Comparison of ENCODE assay signal across 19 cellular contexts in the genomic region with DNA sequence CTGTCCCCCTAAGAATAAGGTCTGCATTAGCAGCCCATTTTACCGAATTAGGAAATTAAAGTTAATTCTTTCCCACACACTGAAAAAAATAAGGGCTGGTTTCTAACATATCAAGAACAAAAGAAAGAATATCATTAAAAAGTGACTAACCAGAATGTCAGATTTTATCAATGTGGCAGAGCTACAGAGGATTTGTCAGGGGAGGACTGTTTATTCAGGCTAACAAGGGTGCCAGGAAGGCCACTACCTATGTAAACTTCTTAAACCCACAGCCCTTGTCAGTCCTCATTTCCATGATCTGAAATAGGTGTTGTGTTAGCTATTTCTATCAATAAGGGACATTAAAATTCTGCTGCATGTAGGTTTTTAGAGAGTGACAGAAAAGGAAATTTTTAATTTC.
DNase-seq lines count a peak whose midpoint lies in the region; ATAC-seq, FAIRE-seq and TF ChIP-seq lines count a peak whose summit lies in the region.
"Had no signal": no experiment of that assay in that cellular context is flagged by ENCODE, and none has a peak within 500 bp of the region (broad histone marks: within the 10 kb centered on the region; RNA-seq: fewer than 3 reads in every experiment).

No MANE protein-coding gene starts in this region.

- no peak for ATAC-seq in K562
- no peak for ATAC-seq in GM18502 (IDR thresholded peaks at IDR 0.05; ENCODE audit: poor library complexity, unreplicated experiment)
- no peak for ATAC-seq in HG03520 (IDR thresholded peaks at IDR 0.05; ENCODE audit: unreplicated experiment)
- ATAC-seq in GM18873 (IDR thresholded peaks at IDR 0.05; ENCODE audit: low FRiP score, unreplicated experiment): no peak
- ATAC-seq: stimulated activated effector memory CD8-positive, alpha-beta T cell treated with anti-CD3 and anti-CD28 coated beads, Interleukin-12 subunit alpha, Interleukin-12 subunit beta, amount 100 ng/mL, for 72 hours had no signal

- H3K4me3 ChIP-seq in BLaER1 (no peak overlapping the region), K562 (no peak overlapping the region), neural progenitor cell (no peak overlapping the region)
- H3K4me3 ChIP-seq: PC-9, testis had no signal

- WGBS in K562 (ENCODE audit: insufficient coverage, low coverage, missing lambda C conversion rate): 11% methylated on average over 1 of the region's 1 CpG

- H3F3A ChIP-seq in neural progenitor cell (ENCODE audit: low read depth): peaks cover 53% of the 10 kb centered on the region

- CTCF ChIA-PET in K562 (lab: Yijun Ruan, JAX; ENCODE audit: low intra/inter-chr PET ratio): no interaction called here

- intact Hi-C loops in K562 (cut with micrococcal nuclease): no loop called here
- intact Hi-C loops in activated T-helper 1 cell treated with anti-CD3 and anti-CD28 coated beads, Interleukin-12 subunit alpha, Interleukin-12 subunit beta, Interleukin-2, Interleukin-4 antibody, amounts not matched to agents 30 ng/mL and 10 ng/mL and 1 ng/mL, durations not matched to agents 14 hours and 24 hours and 36 hours (cut with micrococcal nuclease): no loop called here

- H3K79me2 ChIP-seq in K562 (ENCODE audit: control insufficient read depth, insufficient read depth, low read length): no peaks in the 10 kb centered on the region
- no peaks in the 10 kb centered on the region for H3K79me2 ChIP-seq in neural progenitor cell (ENCODE audit: low read depth)

- H3K9me3 ChIP-seq in BLaER1 (peaks cover 25% of the 10 kb centered on the region), K562 (replicated peaks; ENCODE audit: control insufficient read depth, insufficient read depth, low read depth, low read length) (no peaks in the 10 kb centered on the region; the same call in 1 of the 2 replicates), neural progenitor cell (ENCODE audit: low read depth) (no peaks in the 10 kb centered on the region)
- H3K9me3 ChIP-seq: testis had no signal

- peak; percentile 58 for DNase-seq in M059J (ENCODE audit: low read depth)
- no peak for DNase-seq in K562 (ENCODE audit: extremely low read depth in 1 of 4, low spot score in 3 of 4)
- no peak for DNase-seq in neural progenitor cell (ENCODE audit: low spot score)
- DNase-seq in activated T-helper 1 cell treated with anti-CD3 and anti-CD28 coated beads, Interleukin-12 subunit alpha, Interleukin-12 subunit beta, Interleukin-2, Interleukin-4 antibody, amounts not matched to agents 30 ng/mL and 10 ng/mL and 1 ng/mL, durations not matched to agents 14 hours and 24 hours and 36 hours (ENCODE audit: low spot score): no peak
- DNase-seq: activated gamma-delta T cell; DMS153; GOT3; NCI-H1930; NCI-H510A; PC-9; stimulated activated CD4-positive, alpha-beta T cell treated with anti-CD3 and anti-CD28 coated beads, Interleukin-15, amount 100 ng/mL, for 24 hours; testis had no signal

- H3K27ac ChIP-seq in BLaER1: no peak overlapping the region
- H3K27ac ChIP-seq in K562 (ENCODE audit: extremely low read depth, low read depth, low read length): no peak overlapping the region
- peak overlapping the region; percentile 96 for H3K27ac ChIP-seq in neural progenitor cell
- H3K27ac ChIP-seq: SK-N-MC, testis had no signal

- H3K4me1 Mint-ChIP-seq in neural progenitor cell: peaks cover 8% of the 10 kb centered on the region
- H3K4me1 Mint-ChIP-seq in activated T-helper 1 cell treated with anti-CD3 and anti-CD28 coated beads, Interleukin-12 subunit alpha, Interleukin-12 subunit beta, Interleukin-2, Interleukin-4 antibody, amounts not matched to agents 30 ng/mL and 10 ng/mL and 1 ng/mL, durations not matched to agents 14 hours and 24 hours and 36 hours (ENCODE audit: low read depth): peaks cover 2% of the 10 kb centered on the region

- H3K27me3 ChIP-seq in BLaER1: no peaks in the 10 kb centered on the region
- 0 out of 5 replicates have a peak, but pooled peaks cover 0 to 3% of the 10 kb centered on the region in 2 experiments for H3K27me3 ChIP-seq in K562 (ENCODE audit: control insufficient read depth in 2 of 2, insufficient read depth in 2 of 2, low read length in 2 of 2)
- H3K27me3 ChIP-seq in neural progenitor cell: no peaks in the 10 kb centered on the region
- H3K27me3 ChIP-seq: testis had no signal

- peaks cover 24% of the 10 kb centered on the region for H3K36me3 ChIP-seq in BLaER1
- H3K36me3 ChIP-seq in K562 (ENCODE audit: control insufficient read depth, insufficient read depth, low read length): no peaks in the 10 kb centered on the region; the same call in 2 of the 3 replicates
- H3K36me3 ChIP-seq in neural progenitor cell: no peaks in the 10 kb centered on the region

- in situ Hi-C loops in K562 (cut with MboI): no loop called here

- TF ChIP-seq CTCF in K562 (IDR thresholded peaks at IDR 0.05 in 2 of 3, conservative IDR thresholded peaks at IDR 0.05 in 1 of 3; ENCODE audit: insufficient read depth in 2 of 3, low read depth in 1 of 3, low read length in 3 of 3) (no peak), neural progenitor cell (IDR thresholded peaks at IDR 0.05) (no peak)

- H3K4me3 Mint-ChIP-seq in neural progenitor cell: no peak overlapping the region
- H3K4me3 Mint-ChIP-seq in activated T-helper 1 cell treated with anti-CD3 and anti-CD28 coated beads, Interleukin-12 subunit alpha, Interleukin-12 subunit beta, Interleukin-2, Interleukin-4 antibody, amounts not matched to agents 30 ng/mL and 10 ng/mL and 1 ng/mL, durations not matched to agents 14 hours and 24 hours and 36 hours: no peak overlapping the region
- H3K4me3 Mint-ChIP-seq: nephron; stimulated activated effector memory CD8-positive, alpha-beta T cell treated with anti-CD3 and anti-CD28 coated beads, Interleukin-12 subunit alpha, Interleukin-12 subunit beta, amount 100 ng/mL, for 72 hours had no signal

- peaks cover 13% of the 10 kb centered on the region for H3K36me3 Mint-ChIP-seq in neural progenitor cell
- H3K36me3 Mint-ChIP-seq in activated T-helper 1 cell treated with anti-CD3 and anti-CD28 coated beads, Interleukin-12 subunit alpha, Interleukin-12 subunit beta, Interleukin-2, Interleukin-4 antibody, amounts not matched to agents 30 ng/mL and 10 ng/mL and 1 ng/mL, durations not matched to agents 14 hours and 24 hours and 36 hours (ENCODE audit: low read depth): peaks cover 30% of the 10 kb centered on the region
- H3K36me3 Mint-ChIP-seq: stimulated activated effector memory CD8-positive, alpha-beta T cell treated with anti-CD3 and anti-CD28 coated beads, Interleukin-12 subunit alpha, Interleukin-12 subunit beta, amount 100 ng/mL, for 72 hours had no signal

- H3K4me2 ChIP-seq in BLaER1: peak overlapping the region; percentile 7; the same call in 1 of the 2 replicates
- no peak overlapping the region for H3K4me2 ChIP-seq in K562 (ENCODE audit: insufficient read depth, low read length)
- peak overlapping the region; percentile 58 for H3K4me2 ChIP-seq in neural progenitor cell

- POLR2A ChIA-PET in K562 (lab: Yijun Ruan, JAX): no interaction called here

- no peak for FAIRE-seq in K562 (lab: Jason Lieb, UNC)

- no peak for TF ChIP-seq RAD21 in K562 (CRISPR knock-in tag; conservative IDR thresholded peaks at IDR 0.05 in 1 of 2, IDR thresholded peaks at IDR 0.05 in 1 of 2)

- H3K9me3 Mint-ChIP-seq in neural progenitor cell: peaks cover 8% of the 10 kb centered on the region
- peaks cover 17% of the 10 kb centered on the region for H3K9me3 Mint-ChIP-seq in activated T-helper 1 cell treated with anti-CD3 and anti-CD28 coated beads, Interleukin-12 subunit alpha, Interleukin-12 subunit beta, Interleukin-2, Interleukin-4 antibody, amounts not matched to agents 30 ng/mL and 10 ng/mL and 1 ng/mL, durations not matched to agents 14 hours and 24 hours and 36 hours
- H3K9me3 Mint-ChIP-seq: nephron had no signal

- H3K27me3 Mint-ChIP-seq in neural progenitor cell (ENCODE audit: insufficient read depth, low read depth): no peaks in the 10 kb centered on the region
- no peaks in the 10 kb centered on the region for H3K27me3 Mint-ChIP-seq in activated T-helper 1 cell treated with anti-CD3 and anti-CD28 coated beads, Interleukin-12 subunit alpha, Interleukin-12 subunit beta, Interleukin-2, Interleukin-4 antibody, amounts not matched to agents 30 ng/mL and 10 ng/mL and 1 ng/mL, durations not matched to agents 14 hours and 24 hours and 36 hours (ENCODE audit: insufficient read depth)

- TF ChIP-seq EP300 in K562 (IDR thresholded peaks at IDR 0.05; ENCODE audit: low read length): no peak

- H3K4me1 ChIP-seq in BLaER1 (peaks cover 68% of the 10 kb centered on the region), K562 (replicated peaks in 1 of 2; ENCODE audit: control insufficient read depth in 2 of 2, insufficient read depth in 2 of 2, low read length in 2 of 2) (peaks cover 4 to 24% of the 10 kb centered on the region in 2 experiments; a peak in 4 of 5 replicates), neural progenitor cell (peaks cover 58% of the 10 kb centered on the region)

- no peak for TF ChIP-seq POLR2A in K562 (conservative IDR thresholded peaks at IDR 0.05)

- BruUV-seq in K562 (replicated peaks; lab: Mats Ljungman, UMichigan): no TSS peak

- H2AFZ ChIP-seq in K562 (ENCODE audit: low read depth, low read length) (no peak overlapping the region), neural progenitor cell (replicated peaks) (no peak overlapping the region)
- H2AFZ ChIP-seq: PC-9 had no signal

- H3K9ac ChIP-seq in BLaER1 (no peak overlapping the region), K562 (ENCODE audit: insufficient read depth in 1 of 2, low read depth in 2 of 2, low read length in 2 of 2) (no peak overlapping the region), neural progenitor cell (no peak overlapping the region)

- H3K27ac Mint-ChIP-seq in neural progenitor cell: no peak overlapping the region
- H3K27ac Mint-ChIP-seq in activated T-helper 1 cell treated with anti-CD3 and anti-CD28 coated beads, Interleukin-12 subunit alpha, Interleukin-12 subunit beta, Interleukin-2, Interleukin-4 antibody, amounts not matched to agents 30 ng/mL and 10 ng/mL and 1 ng/mL, durations not matched to agents 14 hours and 24 hours and 36 hours: no peak overlapping the region
- H3K27ac Mint-ChIP-seq: nephron; stimulated activated effector memory CD8-positive, alpha-beta T cell treated with anti-CD3 and anti-CD28 coated beads, Interleukin-12 subunit alpha, Interleukin-12 subunit beta, amount 100 ng/mL, for 72 hours had no signal

- H3K9me1 ChIP-seq in K562 (ENCODE audit: control insufficient read depth, insufficient read depth, low read length): peaks cover 4% of the 10 kb centered on the region

- H4K20me1 ChIP-seq in BLaER1 (peaks cover 97% of the 10 kb centered on the region), K562 (replicated peaks; ENCODE audit: control insufficient read depth, insufficient read depth, low read length) (no peaks in the 10 kb centered on the region), neural progenitor cell (ENCODE audit: low read depth) (no peaks in the 10 kb centered on the region)

TF ChIP-seq in K562, 482 proteins besides CTCF, POLR2A, EP300 and RAD21:
- TF ChIP-seq MCM7 (IDR thresholded peaks at IDR 0.05) (no peak), SMARCE1 (IDR thresholded peaks at IDR 0.05) (no peak; the same call in 1 of the 2 replicates), GTF2A2 (tag; IDR thresholded peaks at IDR 0.05) (no peak), HLTF (IDR thresholded peaks at IDR 0.05) (no peak), FOSL1 (tag; conservative IDR thresholded peaks at IDR 0.05) (peak; percentile 28; the same call in 1 of the 2 replicates), FOXA3 (CRISPR knock-in tag; conservative IDR thresholded peaks at IDR 0.05 in 1 of 2, IDR thresholded peaks at IDR 0.05 in 1 of 2) (0 out of 4 replicates have a peak, but pooled peaks of 1 of the 2 experiments have one; percentile 38)
